Comparison of ENCODE assay signal across 2 cellular contexts in the genomic region with DNA sequence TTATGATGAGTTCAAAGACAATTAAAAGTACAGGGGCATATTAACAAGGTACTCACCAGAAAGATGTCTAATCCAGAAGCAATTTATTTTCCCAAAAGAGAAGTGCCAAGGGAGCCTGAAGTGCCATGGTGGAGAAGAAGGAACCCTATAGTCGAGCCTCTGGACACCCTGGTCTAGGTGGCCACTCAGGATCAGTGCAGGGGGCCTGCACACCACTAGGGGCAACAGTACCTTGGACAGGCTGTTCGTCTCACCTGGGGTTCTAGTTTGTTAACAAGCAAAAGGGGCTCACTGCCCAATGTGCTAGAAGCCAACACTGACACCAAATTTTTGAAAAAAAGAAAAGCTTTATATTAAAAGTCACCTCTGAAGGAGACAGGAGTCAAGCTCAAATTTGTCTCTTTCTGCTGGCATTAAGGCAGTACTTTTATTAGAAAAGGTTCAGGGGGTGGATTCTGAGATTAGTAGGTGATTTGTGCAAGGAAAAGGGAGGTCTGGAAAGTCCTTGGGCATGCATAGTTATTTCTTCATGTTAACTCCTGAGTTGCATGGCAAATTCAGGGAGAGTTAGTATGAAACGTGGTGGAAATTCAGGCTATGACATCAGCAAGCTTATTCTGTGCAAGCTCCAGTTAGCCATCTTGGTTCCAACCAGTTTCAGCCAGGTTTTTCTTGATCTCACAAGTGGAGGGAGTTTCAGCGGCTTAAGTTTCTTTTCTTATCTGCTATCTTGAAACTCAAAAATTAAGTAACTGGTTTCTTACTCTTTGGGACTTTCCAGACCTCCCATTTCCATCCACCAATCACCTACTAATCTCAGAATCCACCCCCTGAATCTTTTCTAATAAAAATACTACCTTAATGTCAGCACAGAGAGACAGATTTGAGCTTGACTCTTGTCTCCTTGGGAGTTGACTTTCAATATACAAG.
TF ChIP-seq lines count a peak whose summit lies in the region.

No MANE protein-coding gene starts in this region.

TF ChIP-seq in HepG2, 621 proteins besides CTCF, POLR2A, EP300 and RAD21:
- TF ChIP-seq MAFK (conservative IDR thresholded peaks at IDR 0.05 in 1 of 2, IDR thresholded peaks at IDR 0.05 in 1 of 2; ENCODE audit: low read length in 2 of 2), result no peak
- TF ChIP-seq, protein P1, sequence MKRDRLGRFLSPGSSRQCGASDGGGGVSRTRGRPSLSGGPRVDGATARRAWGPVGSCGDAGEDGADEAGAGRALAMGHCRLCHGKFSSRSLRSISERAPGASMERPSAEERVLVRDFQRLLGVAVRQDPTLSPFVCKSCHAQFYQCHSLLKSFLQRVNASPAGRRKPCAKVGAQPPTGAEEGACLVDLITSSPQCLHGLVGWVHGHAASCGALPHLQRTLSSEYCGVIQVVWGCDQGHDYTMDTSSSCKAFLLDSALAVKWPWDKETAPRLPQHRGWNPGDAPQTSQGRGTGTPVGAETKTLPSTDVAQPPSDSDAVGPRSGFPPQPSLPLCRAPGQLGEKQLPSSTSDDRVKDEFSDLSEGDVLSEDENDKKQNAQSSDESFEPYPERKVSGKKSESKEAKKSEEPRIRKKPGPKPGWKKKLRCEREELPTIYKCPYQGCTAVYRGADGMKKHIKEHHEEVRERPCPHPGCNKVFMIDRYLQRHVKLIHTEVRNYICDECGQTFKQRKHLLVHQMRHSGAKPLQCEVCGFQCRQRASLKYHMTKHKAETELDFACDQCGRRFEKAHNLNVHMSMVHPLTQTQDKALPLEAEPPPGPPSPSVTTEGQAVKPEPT (CRISPR knock-in tag; IDR thresholded peaks at IDR 0.05; ENCODE audit: low read depth), result no peak
- TF ChIP-seq NR3C1 (CRISPR knock-in tag; IDR thresholded peaks at IDR 0.05), result no peak

TF ChIP-seq in GM23338, 12 proteins besides CTCF, POLR2A, EP300 and RAD21:
- TF ChIP-seq ZNF331 (CRISPR knock-in tag; IDR thresholded peaks at IDR 0.05; ENCODE audit: low read depth) (no peak), ZNF114 (CRISPR knock-in tag; IDR thresholded peaks at IDR 0.05) (no peak), POLR2AphosphoS5 (IDR thresholded peaks at IDR 0.05; ENCODE audit: low read depth) (no peak), NANOG (IDR thresholded peaks at IDR 0.05; ENCODE audit: borderline replicate concordance) (no peak), STAT1 (IDR thresholded peaks at IDR 0.05; ENCODE audit: unreplicated experiment) (no peak)
- TF ChIP-seq, protein P2, sequence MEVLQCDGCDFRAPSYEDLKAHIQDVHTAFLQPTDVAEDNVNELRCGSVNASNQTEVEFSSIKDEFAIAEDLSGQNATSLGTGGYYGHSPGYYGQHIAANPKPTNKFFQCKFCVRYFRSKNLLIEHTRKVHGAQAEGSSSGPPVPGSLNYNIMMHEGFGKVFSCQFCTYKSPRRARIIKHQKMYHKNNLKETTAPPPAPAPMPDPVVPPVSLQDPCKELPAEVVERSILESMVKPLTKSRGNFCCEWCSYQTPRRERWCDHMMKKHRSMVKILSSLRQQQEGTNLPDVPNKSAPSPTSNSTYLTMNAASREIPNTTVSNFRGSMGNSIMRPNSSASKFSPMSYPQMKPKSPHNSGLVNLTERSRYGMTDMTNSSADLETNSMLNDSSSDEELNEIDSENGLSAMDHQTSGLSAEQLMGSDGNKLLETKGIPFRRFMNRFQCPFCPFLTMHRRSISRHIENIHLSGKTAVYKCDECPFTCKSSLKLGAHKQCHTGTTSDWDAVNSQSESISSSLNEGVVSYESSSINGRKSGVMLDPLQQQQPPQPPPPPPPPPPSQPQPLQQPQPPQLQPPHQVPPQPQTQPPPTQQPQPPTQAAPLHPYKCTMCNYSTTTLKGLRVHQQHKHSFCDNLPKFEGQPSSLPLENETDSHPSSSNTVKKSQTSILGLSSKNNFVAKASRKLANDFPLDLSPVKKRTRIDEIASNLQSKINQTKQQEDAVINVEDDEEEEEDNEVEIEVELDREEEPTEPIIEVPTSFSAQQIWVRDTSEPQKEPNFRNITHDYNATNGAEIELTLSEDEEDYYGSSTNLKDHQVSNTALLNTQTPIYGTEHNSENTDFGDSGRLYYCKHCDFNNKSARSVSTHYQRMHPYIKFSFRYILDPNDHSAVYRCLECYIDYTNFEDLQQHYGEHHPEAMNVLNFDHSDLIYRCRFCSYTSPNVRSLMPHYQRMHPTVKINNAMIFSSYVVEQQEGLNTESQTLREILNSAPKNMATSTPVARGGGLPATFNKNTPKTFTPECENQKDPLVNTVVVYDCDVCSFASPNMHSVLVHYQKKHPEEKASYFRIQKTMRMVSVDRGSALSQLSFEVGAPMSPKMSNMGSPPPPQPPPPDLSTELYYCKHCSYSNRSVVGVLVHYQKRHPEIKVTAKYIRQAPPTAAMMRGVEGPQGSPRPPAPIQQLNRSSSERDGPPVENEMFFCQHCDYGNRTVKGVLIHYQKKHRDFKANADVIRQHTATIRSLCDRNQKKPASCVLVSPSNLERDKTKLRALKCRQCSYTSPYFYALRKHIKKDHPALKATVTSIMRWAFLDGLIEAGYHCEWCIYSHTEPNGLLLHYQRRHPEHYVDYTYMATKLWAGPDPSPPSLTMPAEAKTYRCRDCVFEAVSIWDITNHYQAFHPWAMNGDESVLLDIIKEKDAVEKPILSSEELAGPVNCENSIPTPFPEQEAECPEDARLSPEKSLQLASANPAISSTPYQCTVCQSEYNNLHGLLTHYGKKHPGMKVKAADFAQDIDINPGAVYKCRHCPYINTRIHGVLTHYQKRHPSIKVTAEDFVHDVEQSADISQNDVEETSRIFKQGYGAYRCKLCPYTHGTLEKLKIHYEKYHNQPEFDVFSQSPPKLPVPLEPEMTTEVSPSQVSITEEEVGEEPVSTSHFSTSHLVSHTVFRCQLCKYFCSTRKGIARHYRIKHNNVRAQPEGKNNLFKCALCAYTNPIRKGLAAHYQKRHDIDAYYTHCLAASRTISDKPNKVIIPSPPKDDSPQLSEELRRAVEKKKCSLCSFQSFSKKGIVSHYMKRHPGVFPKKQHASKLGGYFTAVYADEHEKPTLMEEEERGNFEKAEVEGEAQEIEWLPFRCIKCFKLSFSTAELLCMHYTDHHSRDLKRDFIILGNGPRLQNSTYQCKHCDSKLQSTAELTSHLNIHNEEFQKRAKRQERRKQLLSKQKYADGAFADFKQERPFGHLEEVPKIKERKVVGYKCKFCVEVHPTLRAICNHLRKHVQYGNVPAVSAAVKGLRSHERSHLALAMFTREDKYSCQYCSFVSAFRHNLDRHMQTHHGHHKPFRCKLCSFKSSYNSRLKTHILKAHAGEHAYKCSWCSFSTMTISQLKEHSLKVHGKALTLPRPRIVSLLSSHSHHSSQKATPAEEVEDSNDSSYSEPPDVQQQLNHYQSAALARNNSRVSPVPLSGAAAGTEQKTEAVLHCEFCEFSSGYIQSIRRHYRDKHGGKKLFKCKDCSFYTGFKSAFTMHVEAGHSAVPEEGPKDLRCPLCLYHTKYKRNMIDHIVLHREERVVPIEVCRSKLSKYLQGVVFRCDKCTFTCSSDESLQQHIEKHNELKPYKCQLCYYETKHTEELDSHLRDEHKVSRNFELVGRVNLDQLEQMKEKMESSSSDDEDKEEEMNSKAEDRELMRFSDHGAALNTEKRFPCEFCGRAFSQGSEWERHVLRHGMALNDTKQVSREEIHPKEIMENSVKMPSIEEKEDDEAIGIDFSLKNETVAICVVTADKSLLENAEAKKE (CRISPR knock-in tag; IDR thresholded peaks at IDR 0.05), result no peak
- TF ChIP-seq, protein P3, sequence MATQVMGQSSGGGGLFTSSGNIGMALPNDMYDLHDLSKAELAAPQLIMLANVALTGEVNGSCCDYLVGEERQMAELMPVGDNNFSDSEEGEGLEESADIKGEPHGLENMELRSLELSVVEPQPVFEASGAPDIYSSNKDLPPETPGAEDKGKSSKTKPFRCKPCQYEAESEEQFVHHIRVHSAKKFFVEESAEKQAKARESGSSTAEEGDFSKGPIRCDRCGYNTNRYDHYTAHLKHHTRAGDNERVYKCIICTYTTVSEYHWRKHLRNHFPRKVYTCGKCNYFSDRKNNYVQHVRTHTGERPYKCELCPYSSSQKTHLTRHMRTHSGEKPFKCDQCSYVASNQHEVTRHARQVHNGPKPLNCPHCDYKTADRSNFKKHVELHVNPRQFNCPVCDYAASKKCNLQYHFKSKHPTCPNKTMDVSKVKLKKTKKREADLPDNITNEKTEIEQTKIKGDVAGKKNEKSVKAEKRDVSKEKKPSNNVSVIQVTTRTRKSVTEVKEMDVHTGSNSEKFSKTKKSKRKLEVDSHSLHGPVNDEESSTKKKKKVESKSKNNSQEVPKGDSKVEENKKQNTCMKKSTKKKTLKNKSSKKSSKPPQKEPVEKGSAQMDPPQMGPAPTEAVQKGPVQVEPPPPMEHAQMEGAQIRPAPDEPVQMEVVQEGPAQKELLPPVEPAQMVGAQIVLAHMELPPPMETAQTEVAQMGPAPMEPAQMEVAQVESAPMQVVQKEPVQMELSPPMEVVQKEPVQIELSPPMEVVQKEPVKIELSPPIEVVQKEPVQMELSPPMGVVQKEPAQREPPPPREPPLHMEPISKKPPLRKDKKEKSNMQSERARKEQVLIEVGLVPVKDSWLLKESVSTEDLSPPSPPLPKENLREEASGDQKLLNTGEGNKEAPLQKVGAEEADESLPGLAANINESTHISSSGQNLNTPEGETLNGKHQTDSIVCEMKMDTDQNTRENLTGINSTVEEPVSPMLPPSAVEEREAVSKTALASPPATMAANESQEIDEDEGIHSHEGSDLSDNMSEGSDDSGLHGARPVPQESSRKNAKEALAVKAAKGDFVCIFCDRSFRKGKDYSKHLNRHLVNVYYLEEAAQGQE (IDR thresholded peaks at IDR 0.05; ENCODE audit: unreplicated experiment), result no peak
- TF ChIP-seq, protein P4, sequence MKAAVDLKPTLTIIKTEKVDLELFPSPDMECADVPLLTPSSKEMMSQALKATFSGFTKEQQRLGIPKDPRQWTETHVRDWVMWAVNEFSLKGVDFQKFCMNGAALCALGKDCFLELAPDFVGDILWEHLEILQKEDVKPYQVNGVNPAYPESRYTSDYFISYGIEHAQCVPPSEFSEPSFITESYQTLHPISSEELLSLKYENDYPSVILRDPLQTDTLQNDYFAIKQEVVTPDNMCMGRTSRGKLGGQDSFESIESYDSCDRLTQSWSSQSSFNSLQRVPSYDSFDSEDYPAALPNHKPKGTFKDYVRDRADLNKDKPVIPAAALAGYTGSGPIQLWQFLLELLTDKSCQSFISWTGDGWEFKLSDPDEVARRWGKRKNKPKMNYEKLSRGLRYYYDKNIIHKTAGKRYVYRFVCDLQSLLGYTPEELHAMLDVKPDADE (IDR thresholded peaks at IDR 0.05), result no peak
